Comparison of ENCODE assay signal across 8 cellular contexts in genomic region chr19:50817941-50818858, GRCh38. TPM values are rescaled to one million over a fixed set of nuclear protein-coding genes. Genes with fewer than 3 reads are reported as not detected.
DNase-seq lines count a peak whose midpoint lies in the region; ATAC-seq, FAIRE-seq and TF ChIP-seq lines count a peak whose summit lies in the region.

No MANE protein-coding gene starts in this region.

- H3K9me3 ChIP-seq in BLaER1 treated with 17β-estradiol and CSF1 and Interleukin-3, amounts not matched to agents 10 nM and 100 nM (replicated peaks in 1 of 11): peaks cover 0 to 5% (median 0%) of the 10 kb centered on the region in 11 experiments; a peak in 1 of 22 replicates
- H3K9me3 ChIP-seq in adipocyte (ENCODE audit: control insufficient read depth, low read length) (peaks cover 5% of the 10 kb centered on the region), keratinocyte (ENCODE audit: control insufficient read depth, low read depth, low read length) (no peaks in the 10 kb centered on the region), subcutaneous abdominal adipose tissue (ENCODE audit: control insufficient read depth in 5 of 5, low read length in 5 of 5) (peaks cover 0 to 4% (median 0%) of the 10 kb centered on the region in 5 donors)

- TF ChIP-seq POLR2A in GM18526 (IDR thresholded peaks at IDR 0.05; ENCODE audit: extremely low read depth, insufficient read length): peak; percentile 56

- no peak overlapping the region for H3K27ac ChIP-seq in BLaER1 treated with 17β-estradiol and CSF1 and Interleukin-3, amounts not matched to agents 10 nM and 100 nM
- no peak overlapping the region for H3K27ac ChIP-seq in keratinocyte (ENCODE audit: control insufficient read depth, insufficient read depth, low read length)
- H3K27ac ChIP-seq in subcutaneous abdominal adipose tissue (ENCODE audit: low read depth, low read length): no peak overlapping the region

- H3K4me1 ChIP-seq in BLaER1 treated with 17β-estradiol and CSF1 and Interleukin-3, amounts not matched to agents 10 nM and 100 nM: peaks cover 44 to 62% (median 61%) of the 10 kb centered on the region in 10 experiments
- H3K4me1 ChIP-seq in adipocyte (ENCODE audit: control insufficient read depth, insufficient read depth, low read length) (peaks cover 4% of the 10 kb centered on the region), keratinocyte (ENCODE audit: control insufficient read depth, extremely low read depth, insufficient read depth, low read length) (peaks cover 6% of the 10 kb centered on the region), subcutaneous abdominal adipose tissue (ENCODE audit: control insufficient read depth in 5 of 5, insufficient read depth in 5 of 5, low read length in 5 of 5) (peaks cover 1 to 7% (median 5%) of the 10 kb centered on the region in 5 donors)

- dilution Hi-C loops in keratinocyte (cut with MboI; ENCODE audit: extremely low pct_ligation_motif_present, low sequenced_read_pairs): no loop called here

- H3K4me1 Mint-ChIP-seq in HFFc6 (ENCODE audit: low read depth): peaks cover 7% of the 10 kb centered on the region

- H3K79me2 ChIP-seq in keratinocyte (ENCODE audit: control insufficient read depth, insufficient read depth, low read length): no peaks in the 10 kb centered on the region

- H2AFZ ChIP-seq in keratinocyte (ENCODE audit: control insufficient read depth, low read length): peak overlapping the region; percentile 85

- H3K27me3 ChIP-seq in BLaER1 treated with 17β-estradiol and CSF1 and Interleukin-3, amounts not matched to agents 10 nM and 100 nM: no peaks in the 10 kb centered on the region
- H3K27me3 ChIP-seq in adipocyte (replicated peaks; ENCODE audit: control insufficient read depth, insufficient read depth, low read length) (peaks cover 56% of the 10 kb centered on the region), keratinocyte (ENCODE audit: control insufficient read depth, extremely low read depth, insufficient read depth, low read length) (peaks cover 33% of the 10 kb centered on the region), subcutaneous abdominal adipose tissue (ENCODE audit: control insufficient read depth in 5 of 5, insufficient read depth in 4 of 5, low read length in 5 of 5) (peaks cover 29 to 71% (median 57%) of the 10 kb centered on the region in 5 donors)

- peak; percentile 32 for FAIRE-seq in keratinocyte (lab: Jason Lieb, UNC)

- peak; percentile 68 for DNase-seq in NCI-H774 (lab: John Stamatoyannopoulos, UW)
- peak; percentile 24 for DNase-seq in adipocyte (ENCODE audit: low read depth)
- DNase-seq in keratinocyte (ENCODE audit: low read depth, low spot score): no peak
- DNase-seq in HFFc6: no peak

- peak; percentile 47 for ATAC-seq in HG02938 (IDR thresholded peaks at IDR 0.05; ENCODE audit: unreplicated experiment)

- TF ChIP-seq CTCF in keratinocyte (optimal IDR thresholded peaks at IDR 0.05 in 1 of 3, IDR thresholded peaks at IDR 0.05 in 1 of 3, conservative IDR thresholded peaks at IDR 0.05 in 1 of 3; ENCODE audit: extremely low read depth in 1 of 3, insufficient read depth in 2 of 3, low read length in 3 of 3) (no peak), HFFc6 (IDR thresholded peaks at IDR 0.05) (no peak)

- H3K27ac Mint-ChIP-seq in HFFc6: no peak overlapping the region

- no peaks in the 10 kb centered on the region for H3K9me1 ChIP-seq in keratinocyte (ENCODE audit: control insufficient read depth, extremely low read depth, insufficient read depth, low read length)

- H3K36me3 Mint-ChIP-seq in HFFc6 (ENCODE audit: low read depth): no peaks in the 10 kb centered on the region

- no peak overlapping the region for H3K4me3 Mint-ChIP-seq in HFFc6

- H3K9ac ChIP-seq in BLaER1 treated with 17β-estradiol and CSF1 and Interleukin-3, amounts not matched to agents 10 nM and 100 nM: peak overlapping the region in 6 of 11 experiments; percentile 9 to 44 (median 30); a peak in 3 of 22 replicates
- H3K9ac ChIP-seq in adipocyte (ENCODE audit: low read length) (no peak overlapping the region), keratinocyte (ENCODE audit: control insufficient read depth, extremely low read depth, insufficient read depth, low read length) (no peak overlapping the region), subcutaneous abdominal adipose tissue (ENCODE audit: low read length in 5 of 5) (no peak overlapping the region)

- H3K27me3 Mint-ChIP-seq in HFFc6 (ENCODE audit: insufficient read depth): peaks cover 51% of the 10 kb centered on the region

- H4K20me1 ChIP-seq in BLaER1 treated with 17β-estradiol and CSF1 and Interleukin-3, amounts not matched to agents 10 nM and 100 nM: no peaks in the 10 kb centered on the region
- no peaks in the 10 kb centered on the region for H4K20me1 ChIP-seq in keratinocyte (ENCODE audit: control insufficient read depth, extremely low read depth, insufficient read depth, low read length)

- H3K4me3 ChIP-seq in BLaER1 treated with 17β-estradiol and CSF1 and Interleukin-3, amounts not matched to agents 10 nM and 100 nM: peak overlapping the region; percentile 49 to 71 (median 56)
- H3K4me3 ChIP-seq in adipocyte (ENCODE audit: low read length): no peak overlapping the region
- peak overlapping the region; percentile 43 to 58 (median 46) for H3K4me3 ChIP-seq in keratinocyte (ENCODE audit: control insufficient read depth in 2 of 3, extremely low read depth in 1 of 3, insufficient read depth in 2 of 3, low read depth in 1 of 3, low read length in 3 of 3)
- H3K4me3 ChIP-seq in subcutaneous abdominal adipose tissue (ENCODE audit: low read depth in 1 of 5, low read length in 5 of 5): peak overlapping the region in 3 of 5 donors; percentile 31 to 53 (median 35)

- H3K9me3 Mint-ChIP-seq in HFFc6: no peaks in the 10 kb centered on the region; the same call in 1 of the 2 replicates

- H3K4me2 ChIP-seq in BLaER1 treated with 17β-estradiol and CSF1 and Interleukin-3, amounts not matched to agents 10 nM and 100 nM: peak overlapping the region; percentile 85 to 98 (median 94)
- H3K4me2 ChIP-seq in keratinocyte (ENCODE audit: control insufficient read depth, extremely low read depth, insufficient read depth, low read depth, low read length): peak overlapping the region; percentile 69

- no peaks in the 10 kb centered on the region for H3K36me3 ChIP-seq in BLaER1 treated with 17β-estradiol and CSF1 and Interleukin-3, amounts not matched to agents 10 nM and 100 nM
- H3K36me3 ChIP-seq in adipocyte (ENCODE audit: control insufficient read depth, insufficient read depth, low read length, severe bottlenecking) (no peaks in the 10 kb centered on the region), keratinocyte (ENCODE audit: control insufficient read depth in 2 of 2, extremely low read depth in 1 of 2, insufficient read depth in 2 of 2, low read length in 2 of 2) (no peaks in the 10 kb centered on the region), subcutaneous abdominal adipose tissue (ENCODE audit: control insufficient read depth in 5 of 5, insufficient read depth in 5 of 5, low read length in 5 of 5) (no peaks in the 10 kb centered on the region)

RNA-seq across cellular contexts. Expression of gene KLK1, which starts 5.4 kb away (rescaled TPM):
- polyA plus RNA-seq in keratinocyte: 0.10 to 0.39 TPM (median 0.31 TPM) in 3 replicates
- 5.6 TPM for polyA plus RNA-seq in keratinocyte (2011; ENCODE audit: low read depth)
- polyA plus RNA-seq in keratinocyte (2011; cell fraction: cytosol; rRNA removed): 0.09 and 0.18 TPM in 2 replicates
- polyA plus RNA-seq in keratinocyte (2011; cell fraction: nucleus; rRNA removed): 0.37 and 0.61 TPM in 2 replicates
- polyA plus RNA-seq in keratinocyte (2012; ENCODE audit: low replicate concordance): 0.25 and 11.3 TPM in 2 replicates
- 0.48 to 0.66 TPM in 2 of 3 replicates, not detected in the other for polyA minus RNA-seq in keratinocyte
- polyA minus RNA-seq in keratinocyte (2011; cell fraction: cytosol; rRNA and poly(A)+ RNA removed): not detected
- not detected in 2 replicates for polyA minus RNA-seq in keratinocyte (2011; cell fraction: nucleus; rRNA and poly(A)+ RNA removed)
- total RNA-seq in HFFc6 (2021; fragmentation: NEBNext Ultra II Directional; extraction: Animal tissue kit (Norgen Biotek cat#: 25700)): not detected

RNA-seq across cellular contexts. Expression of gene KLK15, which starts 15.2 kb away (rescaled TPM):
- polyA plus RNA-seq in keratinocyte: not detected in 3 replicates
- polyA plus RNA-seq in keratinocyte (2011; ENCODE audit: low read depth): not detected
- polyA plus RNA-seq in keratinocyte (2011; cell fraction: cytosol; rRNA removed): not detected in 2 replicates
- polyA plus RNA-seq in keratinocyte (2011; cell fraction: nucleus; rRNA removed): not detected in 2 replicates
- polyA plus RNA-seq in keratinocyte (2012; ENCODE audit: low replicate concordance): not detected in 2 replicates
- polyA minus RNA-seq in keratinocyte: not detected in 3 replicates
- not detected for polyA minus RNA-seq in keratinocyte (2011; cell fraction: cytosol; rRNA and poly(A)+ RNA removed)
- not detected in 2 replicates for polyA minus RNA-seq in keratinocyte (2011; cell fraction: nucleus; rRNA and poly(A)+ RNA removed)
- total RNA-seq in HFFc6 (2021; fragmentation: NEBNext Ultra II Directional; extraction: Animal tissue kit (Norgen Biotek cat#: 25700)): not detected

RNA-seq across cellular contexts. Expression of gene ACP4, which starts 28.0 kb away (rescaled TPM):
- not detected in 3 replicates for polyA plus RNA-seq in keratinocyte
- polyA plus RNA-seq in keratinocyte (2011; ENCODE audit: low read depth): not detected
- not detected in 2 replicates for polyA plus RNA-seq in keratinocyte (2011; cell fraction: cytosol; rRNA removed)
- polyA plus RNA-seq in keratinocyte (2011; cell fraction: nucleus; rRNA removed): not detected in 2 replicates
- polyA plus RNA-seq in keratinocyte (2012; ENCODE audit: low replicate concordance): not detected in 2 replicates
- not detected in 3 replicates for polyA minus RNA-seq in keratinocyte
- not detected for polyA minus RNA-seq in keratinocyte (2011; cell fraction: cytosol; rRNA and poly(A)+ RNA removed)
- not detected in 2 replicates for polyA minus RNA-seq in keratinocyte (2011; cell fraction: nucleus; rRNA and poly(A)+ RNA removed)
- not detected for total RNA-seq in HFFc6 (2021; fragmentation: NEBNext Ultra II Directional; extraction: Animal tissue kit (Norgen Biotek cat#: 25700))

RNA-seq across cellular contexts. Expression of gene KLK3, which starts 36.5 kb away (rescaled TPM):
- not detected in 3 replicates for polyA plus RNA-seq in keratinocyte
- polyA plus RNA-seq in keratinocyte (2011; ENCODE audit: low read depth): not detected
- not detected in 2 replicates for polyA plus RNA-seq in keratinocyte (2011; cell fraction: cytosol; rRNA removed)
- polyA plus RNA-seq in keratinocyte (2011; cell fraction: nucleus; rRNA removed): not detected in 2 replicates
- not detected in 2 replicates for polyA plus RNA-seq in keratinocyte (2012; ENCODE audit: low replicate concordance)
- polyA minus RNA-seq in keratinocyte: not detected in 3 replicates
- not detected for polyA minus RNA-seq in keratinocyte (2011; cell fraction: cytosol; rRNA and poly(A)+ RNA removed)
- not detected in 2 replicates for polyA minus RNA-seq in keratinocyte (2011; cell fraction: nucleus; rRNA and poly(A)+ RNA removed)
- total RNA-seq in HFFc6 (2021; fragmentation: NEBNext Ultra II Directional; extraction: Animal tissue kit (Norgen Biotek cat#: 25700)): not detected

RNA-seq across cellular contexts. Expression of gene GPR32, which starts 47.9 kb away (rescaled TPM):
- not detected in 3 replicates for polyA plus RNA-seq in keratinocyte
- not detected for polyA plus RNA-seq in keratinocyte (2011; ENCODE audit: low read depth)
- polyA plus RNA-seq in keratinocyte (2011; cell fraction: cytosol; rRNA removed): not detected in 2 replicates
- not detected in 2 replicates for polyA plus RNA-seq in keratinocyte (2011; cell fraction: nucleus; rRNA removed)
- not detected in 2 replicates for polyA plus RNA-seq in keratinocyte (2012; ENCODE audit: low replicate concordance)
- not detected in 3 replicates for polyA minus RNA-seq in keratinocyte
- polyA minus RNA-seq in keratinocyte (2011; cell fraction: cytosol; rRNA and poly(A)+ RNA removed): not detected
- not detected in 2 replicates for polyA minus RNA-seq in keratinocyte (2011; cell fraction: nucleus; rRNA and poly(A)+ RNA removed)
- total RNA-seq in HFFc6 (2021; fragmentation: NEBNext Ultra II Directional; extraction: Animal tissue kit (Norgen Biotek cat#: 25700)): not detected

Comparison
In these comparisons a context has a peak if more than half of its experiments do, and no peak if none do; other contexts are left out.
1. H3K9ac ChIP-seq: peak in BLaER1 treated with 17β-estradiol and CSF1 and Interleukin-3, amounts not matched to agents 10 nM and 100 nM (6 of 11); none in adipocyte (single experiment), keratinocyte (single experiment) and subcutaneous abdominal adipose tissue (0 of 5).
2. DNase-seq: peak in NCI-H774 (single experiment) and adipocyte (single experiment); none in keratinocyte (single experiment) and HFFc6 (single experiment).